In genomic region chr18:35478520-35479435, GRCh38 we compare ENCODE assay signal across 1 cellular context.
TF ChIP-seq lines count a peak whose summit lies in the region.

No MANE protein-coding gene starts in this region.

TF ChIP-seq in IMR-90, 13 proteins besides CTCF, POLR2A, EP300 and RAD21 (continued from another document):
- no peak for TF ChIP-seq USF2 (IDR thresholded peaks at IDR 0.05; ENCODE audit: low read depth, low read length)
- TF ChIP-seq RFX5 (IDR thresholded peaks at IDR 0.05; ENCODE audit: low read depth, low read length): no peak
